18 cellular contexts compared by ENCODE assay signal in genomic region chr20:44200371-44200770, GRCh38. TPM values are rescaled to one million over a fixed set of nuclear protein-coding genes. Genes with fewer than 3 reads are reported as not detected.
"Had no signal": no experiment of that assay in that cellular context is flagged by ENCODE, and none has a peak within 500 bp of the region (broad histone marks: within the 10 kb centered on the region; RNA-seq: fewer than 3 reads in every experiment).

No MANE protein-coding gene starts in this region.

- ATAC-seq: body of pancreas; left colon; Right ventricle myocardium inferior; stimulated activated naive B cell treated with anti-CD40 and anti-IgM and Interleukin-4, amounts not matched to agents 10 μg/mL and 1 μg/mL and 100 μg/mL, for 72 hours had no signal

- H3K4me3 ChIP-seq: body of pancreas, ovary, suprapubic skin, upper lobe of right lung had no signal

- H3K27ac ChIP-seq: body of pancreas, ovary, suprapubic skin, upper lobe of right lung had no signal

- H3K27me3 ChIP-seq: body of pancreas, ovary, suprapubic skin, upper lobe of right lung had no signal

- H3K36me3 ChIP-seq: ovary had no signal

- DNase-seq: activated CD4-positive, alpha-beta T cell treated with anti-CD3 and anti-CD28 coated beads, Interleukin-2, amount 50 U/mL, for 4 hours; activated CD8-positive, alpha-beta memory T cell treated with anti-CD3 and anti-CD28 coated beads, Interleukin-2, amount 50 U/mL, for 4 hours; activated naive CD4-positive, alpha-beta T cell treated with Interleukin-2 at 50 U/mL for 16 hours; amniotic stem cell; body of pancreas; central memory CD4-positive, alpha-beta T cell; effector memory CD4-positive, alpha-beta T cell; left colon; ovary; small intestine; stimulated activated naive B cell treated with anti-CD40 and anti-IgM and Interleukin-4, amounts not matched to agents 10 μg/mL and 1 μg/mL and 100 μg/mL, for 72 hours; upper lobe of right lung had no signal

- H3K4me3 Mint-ChIP-seq: activated T-helper 1 cell treated with anti-CD3 and anti-CD28 coated beads, Interleukin-12 subunit alpha, Interleukin-12 subunit beta, Interleukin-2, Interleukin-4 antibody, amounts not matched to agents 30 ng/mL and 10 ng/mL and 1 ng/mL, durations not matched to agents 14 hours and 24 hours and 36 hours; stimulated activated naive B cell treated with anti-CD40 and anti-IgM and Interleukin-4, amounts not matched to agents 10 μg/mL and 1 μg/mL and 100 μg/mL, for 72 hours had no signal

- H3K27me3 Mint-ChIP-seq: stimulated activated naive B cell treated with anti-CD40 and anti-IgM and Interleukin-4, amounts not matched to agents 10 μg/mL and 1 μg/mL and 100 μg/mL, for 72 hours had no signal

- H3K9me3 ChIP-seq: body of pancreas, ovary, suprapubic skin, upper lobe of right lung had no signal

- H3K9me3 Mint-ChIP-seq: activated T-helper 1 cell treated with anti-CD3 and anti-CD28 coated beads, Interleukin-12 subunit alpha, Interleukin-12 subunit beta, Interleukin-2, Interleukin-4 antibody, amounts not matched to agents 30 ng/mL and 10 ng/mL and 1 ng/mL, durations not matched to agents 14 hours and 24 hours and 36 hours; stimulated activated naive B cell treated with anti-CD40 and anti-IgM and Interleukin-4, amounts not matched to agents 10 μg/mL and 1 μg/mL and 100 μg/mL, for 72 hours; T-helper 2 cell treated with Interferon-gamma antibody and Interleukin-4, amounts not matched to agents 5 μg/mL and 100 μg/mL, for 36 hours had no signal

RNA-seq across cellular contexts. Expression of gene JPH2, which starts 13.4 kb away (rescaled TPM):
- total RNA-seq: activated T-helper 1 cell treated with anti-CD3 and anti-CD28 coated beads, Interleukin-12 subunit alpha, Interleukin-12 subunit beta, Interleukin-2, Interleukin-4 antibody, amounts not matched to agents 30 ng/mL and 10 ng/mL and 1 ng/mL, durations not matched to agents 14 hours and 24 hours and 36 hours; lung microvascular endothelial cell had no signal
- polyA plus RNA-seq: neural cell had no signal

RNA-seq across cellular contexts. Expression of gene GDAP1L1, which starts 46.7 kb away (rescaled TPM):
- total RNA-seq: body of pancreas, left colon, lung microvascular endothelial cell, suprapubic skin, upper lobe of right lung had no signal
